ENCODE assay signal across 15 cellular contexts in the genomic region with DNA sequence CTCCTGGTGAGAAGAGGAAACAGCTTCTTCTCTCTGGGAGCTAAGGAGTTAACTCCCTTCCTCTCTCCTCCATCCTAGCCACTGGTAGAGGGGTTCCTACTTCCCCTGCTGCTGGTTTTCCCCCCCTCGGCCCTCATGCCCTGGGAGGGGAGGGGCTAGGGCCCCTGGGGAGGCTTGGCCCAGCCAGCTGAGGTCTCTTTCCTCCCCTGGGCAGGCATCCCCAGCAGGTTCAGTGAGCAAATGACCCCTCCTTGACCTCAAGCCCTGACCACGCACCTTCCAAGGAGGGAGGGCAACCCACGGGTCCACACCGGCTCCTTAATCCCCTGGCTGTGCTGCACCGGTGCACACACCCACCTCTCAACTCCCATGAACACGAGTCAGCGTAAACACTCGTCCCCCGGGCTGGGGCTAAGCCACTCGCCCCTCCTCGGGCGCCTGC. TPM values are rescaled to one million over a fixed set of nuclear protein-coding genes. Genes with fewer than 3 reads are reported as not detected.
DNase-seq lines count a peak whose midpoint lies in the region; ATAC-seq, FAIRE-seq and TF ChIP-seq lines count a peak whose summit lies in the region.
"Had no signal": no experiment of that assay in that cellular context is flagged by ENCODE, and none has a peak within 500 bp of the region (broad histone marks: within the 10 kb centered on the region; RNA-seq: fewer than 3 reads in every experiment).

No MANE protein-coding gene starts in this region.

- POLR2A ChIA-PET in A549 (lab: Yijun Ruan, JAX) (no interaction called here), Caco-2 (lab: Charles Lee) (no interaction called here), A673 (lab: Charles Lee; ENCODE audit: low non-redundant PET) (no interaction called here)

- H3K9me3 ChIP-seq in A549 (no peaks in the 10 kb centered on the region), Caco-2 (no peaks in the 10 kb centered on the region), A673 (ENCODE audit: low read depth, low read length, poor library complexity, severe bottlenecking) (no peaks in the 10 kb centered on the region), mucosa of descending colon (no peaks in the 10 kb centered on the region)
- H3K9me3 ChIP-seq: colonic mucosa, tibial nerve had no signal

- FAIRE-seq in A549 (lab: Jason Lieb, UNC) = no peak

- peaks cover 5% of the 10 kb centered on the region for H3K36me3 Mint-ChIP-seq in Caco-2 (ENCODE audit: insufficient read depth, unreplicated experiment)

- peak in 1 of 2 experiments; percentile 19; a peak in 3 of 6 replicates for ATAC-seq in A549
- ATAC-seq in mucosa of descending colon = no peak
- ATAC-seq in HG02938 (IDR thresholded peaks at IDR 0.05; ENCODE audit: unreplicated experiment) = no peak

- intact Hi-C loops in Caco-2 (cut with micrococcal nuclease; ENCODE audit: unreplicated experiment) (no loop called here), A673 (cut with micrococcal nuclease; ENCODE audit: unreplicated experiment) (no loop called here), mucosa of descending colon (cut with DNase I, micrococcal nuclease) (no loop called here)

- H3K4me3 Mint-ChIP-seq in Caco-2 (ENCODE audit: unreplicated experiment) = peak overlapping the region; percentile 61

- no peak for TF ChIP-seq POLR2A in A549 (IDR thresholded peaks at IDR 0.05; ENCODE audit: low read length)

- peak overlapping the region; percentile 61; the same call in 2 of the 3 replicates for H3K4me3 ChIP-seq in A549
- no peak overlapping the region; the same call in 1 of the 2 replicates for H3K4me3 ChIP-seq in Caco-2 (ENCODE audit: low read depth, low read length)
- H3K4me3 ChIP-seq in A673 (ENCODE audit: low read depth, low read length, poor library complexity, severe bottlenecking) = no peak overlapping the region
- no peak overlapping the region for H3K4me3 ChIP-seq in mucosa of descending colon
- H3K4me3 ChIP-seq: colonic mucosa had no signal

- H3K27ac ChIP-seq in A549 = peak overlapping the region in 1 of 2 experiments; percentile 83; a peak in 2 of 6 replicates
- no peak overlapping the region for H3K27ac ChIP-seq in A673 (ENCODE audit: low read depth, low read length, poor library complexity, severe bottlenecking)
- H3K27ac ChIP-seq: colonic mucosa, RWPE1, tibial nerve had no signal

- H3K4me1 Mint-ChIP-seq in Caco-2 (ENCODE audit: low read depth, unreplicated experiment) = no peaks in the 10 kb centered on the region

- 27% methylated on average over 11 of the region's 12 CpGs for WGBS in A549 (ENCODE audit: missing lambda C conversion rate)

- H3K36me3 ChIP-seq in Caco-2 (ENCODE audit: control insufficient read depth, insufficient read depth, low read length) = no peaks in the 10 kb centered on the region
- no peaks in the 10 kb centered on the region for H3K36me3 ChIP-seq in A673 (ENCODE audit: insufficient read depth, low read length, poor library complexity, severe bottlenecking)
- no peaks in the 10 kb centered on the region for H3K36me3 ChIP-seq in mucosa of descending colon (ENCODE audit: low read depth)
- H3K36me3 ChIP-seq: colonic mucosa, tibial nerve had no signal

- H3K27me3 Mint-ChIP-seq in Caco-2 (ENCODE audit: insufficient read depth, unreplicated experiment) = no peaks in the 10 kb centered on the region

- no peaks in the 10 kb centered on the region for H3K9me3 Mint-ChIP-seq in Caco-2 (ENCODE audit: unreplicated experiment)

- no peak for TF ChIP-seq EP300 in A549 (IDR thresholded peaks at IDR 0.05)

- TF ChIP-seq CTCF in A549 (IDR thresholded peaks at IDR 0.05) (no peak), Caco-2 (IDR thresholded peaks at IDR 0.05; ENCODE audit: insufficient read depth in 1 of 2, low read depth in 1 of 2, low read length in 1 of 2, severe bottlenecking in 1 of 2, unreplicated experiment in 1 of 2) (no peak), A673 (conservative IDR thresholded peaks at IDR 0.05; ENCODE audit: low read depth, low read length) (no peak), mucosa of descending colon (IDR thresholded peaks at IDR 0.05) (no peak)

- no TSS peak for BruUV-seq in Caco-2 (replicated peaks; lab: Mats Ljungman, UMichigan)
- BruUV-seq in A673 (replicated peaks; lab: Mats Ljungman, UMichigan) = no TSS peak

- H3K27ac Mint-ChIP-seq in Caco-2 (ENCODE audit: unreplicated experiment) = no peak overlapping the region

- TF ChIP-seq RAD21 in A549 (conservative IDR thresholded peaks at IDR 0.05 in 1 of 2, IDR thresholded peaks at IDR 0.05 in 1 of 2) = no peak

- CTCF ChIA-PET in A549 (lab: Yijun Ruan, JAX) (interaction anchor here (0.7 to 1.3 kb wide), 7 partner anchors 10 to 62 kb away, joined by 3 to 9 read pairs (median 3); no protein-coding TSS in a partner anchor), Caco-2 (lab: Charles Lee) (interaction anchor here (1.0 kb wide), 1 partner anchor 13 kb away, joined by 11 read pairs; no protein-coding TSS in a partner anchor), A673 (lab: Charles Lee) (no interaction called here)

- H3K27me3 ChIP-seq in Caco-2 (replicated peaks; ENCODE audit: control insufficient read depth, insufficient read depth, low read length) (no peaks in the 10 kb centered on the region), A673 (replicated peaks; ENCODE audit: insufficient read depth, low read depth, low read length, poor library complexity) (peaks cover 15% of the 10 kb centered on the region)

- peak in 1 of 2 experiments; percentile 44 for DNase-seq in A549 (ENCODE audit: low read depth in 1 of 2, low spot score in 1 of 2)
- DNase-seq in Caco-2 = peak in 1 of 2 experiments; percentile 35
- peak; percentile 12 for DNase-seq in OCI-M1 (lab: John Stamatoyannopoulos, UW)
- DNase-seq in iPS-NIHi7 (ENCODE audit: extremely low spot score) = peak; percentile 73
- no peak for DNase-seq in A673 (ENCODE audit: low spot score)
- DNase-seq in mucosa of descending colon = no peak
- DNase-seq in NCI-H2196 (lab: John Stamatoyannopoulos, UW; ENCODE audit: unreplicated experiment) = no peak
- DNase-seq: activated gamma-delta T cell treated with Interleukin-2 at 50 U/mL for 16 hours, colonic mucosa, left ventricle myocardium superior, NCI-H1417 treated with DMSO at 0.1 percent for 48 hours had no signal

- H3K4me2 ChIP-seq in A549 = peak overlapping the region; percentile 99

- peaks cover 12% of the 10 kb centered on the region for H3K4me1 ChIP-seq in A549
- H3K4me1 ChIP-seq in Caco-2 = peaks cover 6% of the 10 kb centered on the region; the same call in 1 of the 2 replicates
- H3K4me1 ChIP-seq in A673 (ENCODE audit: insufficient read depth, low read length, poor library complexity, severe bottlenecking) = no peaks in the 10 kb centered on the region
- no peaks in the 10 kb centered on the region for H3K4me1 ChIP-seq in mucosa of descending colon (ENCODE audit: low read depth)
- H3K4me1 ChIP-seq: colonic mucosa had no signal

TF ChIP-seq in A549, 52 proteins besides CTCF, POLR2A, EP300 and RAD21:
- TF ChIP-seq EHMT2 (IDR thresholded peaks at IDR 0.05; ENCODE audit: low read depth) (no peak), JUNB (IDR thresholded peaks at IDR 0.05) (no peak), HOXA7 (CRISPR knock-in tag; IDR thresholded peaks at IDR 0.05) (no peak), ESRRA (IDR thresholded peaks at IDR 0.05; ENCODE audit: borderline replicate concordance, low read length) (no peak), ATOH8 (CRISPR knock-in tag; IDR thresholded peaks at IDR 0.05; ENCODE audit: low read depth) (no peak), CEBPB (IDR thresholded peaks at IDR 0.05) (no peak), USF2 (IDR thresholded peaks at IDR 0.05) (no peak), PHF8 (IDR thresholded peaks at IDR 0.05; ENCODE audit: borderline replicate concordance, low read depth) (no peak), GATA3 (IDR thresholded peaks at IDR 0.05; ENCODE audit: borderline replicate concordance) (no peak), FOSB (CRISPR knock-in tag; IDR thresholded peaks at IDR 0.05) (no peak), CHD2 (IDR thresholded peaks at IDR 0.05; ENCODE audit: low read length, partially characterized antibody) (no peak), POLR2AphosphoS2 (conservative IDR thresholded peaks at IDR 0.05; ENCODE audit: low read length) (no peak)
- TF ChIP-seq, protein P1, sequence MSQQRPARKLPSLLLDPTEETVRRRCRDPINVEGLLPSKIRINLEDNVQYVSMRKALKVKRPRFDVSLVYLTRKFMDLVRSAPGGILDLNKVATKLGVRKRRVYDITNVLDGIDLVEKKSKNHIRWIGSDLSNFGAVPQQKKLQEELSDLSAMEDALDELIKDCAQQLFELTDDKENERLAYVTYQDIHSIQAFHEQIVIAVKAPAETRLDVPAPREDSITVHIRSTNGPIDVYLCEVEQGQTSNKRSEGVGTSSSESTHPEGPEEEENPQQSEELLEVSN (IDR thresholded peaks at IDR 0.05; ENCODE audit: borderline replicate concordance, low read depth) = no peak

RNA-seq across cellular contexts. Expression of gene SRCIN1, which starts 33.9 kb away (rescaled TPM):
- polyA plus RNA-seq in A549 (2011; rRNA removed) (1.3 and 1.4 TPM in 2 replicates), A549 (2017; fragmentation: RNase III; extraction: RNeasy Plus Mini Kit Qiagen cat#74134 plus additional on column Dnase treatment) (2.1 to 3.4 TPM (median 2.6 TPM) in 3 replicates)
- 1.9 and 2.0 TPM in 2 replicates for polyA plus RNA-seq in A549 (2012; cell fraction: cytosol; rRNA removed)
- polyA plus RNA-seq in A549 (2012; cell fraction: nucleus; rRNA removed) = 8.0 and 16.8 TPM in 2 replicates
- 1.2 and 2.1 TPM in 2 replicates for polyA minus RNA-seq in A549 (2011; rRNA and poly(A)+ RNA removed)
- total RNA-seq in Caco-2 (2022) (23.6 and 25.8 TPM in 2 replicates), A673 (2021) (1.6 and 3.5 TPM in 2 replicates), mucosa of descending colon (1 to 10 TPM; 2.3 to 7.0 (median 2.5) TPM)
- total RNA-seq: fibroblast of villous mesenchyme had no signal

Comparison
In these comparisons a context has a peak if more than half of its experiments do, and no peak if none do; other contexts are left out.
1. DNase-seq: peak in OCI-M1 (single experiment) and iPS-NIHi7 (single experiment); none in A673 (single experiment), mucosa of descending colon (0 of 3) and NCI-H2196 (single experiment).